ENCODE assay signal across 12 cellular contexts in genomic region chr11:2806351-2807058, GRCh38.
DNase-seq lines count a peak whose midpoint lies in the region; ATAC-seq and TF ChIP-seq lines count a peak whose summit lies in the region.
"Had no signal": no experiment of that assay in that cellular context is flagged by ENCODE, and none has a peak within 500 bp of the region (broad histone marks: within the 10 kb centered on the region; RNA-seq: fewer than 3 reads in every experiment).

No MANE protein-coding gene starts in this region.

- H3K9ac ChIP-seq in H9 (ENCODE audit: extremely low read depth, insufficient read length, low read length) (no peak overlapping the region), rectal smooth muscle tissue (ENCODE audit: low read length) (no peak overlapping the region)
- H3K9ac ChIP-seq: parathyroid adenoma had no signal

- no peak overlapping the region for H2BK15ac ChIP-seq in H9 (ENCODE audit: low read depth, low read length)

- TF ChIP-seq CTCF in H9 (conservative IDR thresholded peaks at IDR 0.05), result no peak
- TF ChIP-seq CTCF in chondrocyte (IDR thresholded peaks at IDR 0.05), result no peak
- no peak for TF ChIP-seq CTCF in endothelial cell (IDR thresholded peaks at IDR 0.05; ENCODE audit: unreplicated experiment)

- H3K4me3 Mint-ChIP-seq in H9 (no peak overlapping the region), chondrocyte (ENCODE audit: unreplicated experiment) (no peak overlapping the region), endothelial cell (ENCODE audit: unreplicated experiment) (no peak overlapping the region)

- no peak overlapping the region for H3K18ac ChIP-seq in H9 (ENCODE audit: insufficient read length, low read depth, low read length)

- H3K79me1 ChIP-seq in H9 (ENCODE audit: insufficient read depth, low read depth, low read length, poor library complexity, severe bottlenecking), result no peaks in the 10 kb centered on the region

- H2BK12ac ChIP-seq in H9 (ENCODE audit: insufficient read length, low read depth, low read length), result no peak overlapping the region

- no peak overlapping the region for H2BK5ac ChIP-seq in H9 (ENCODE audit: insufficient read length, low read length)

- no peak overlapping the region; the same call in 1 of the 2 replicates for H3K14ac ChIP-seq in H9 (ENCODE audit: insufficient read depth, low read length)

- H3K27ac Mint-ChIP-seq in H9, result no peak overlapping the region
- no peak overlapping the region for H3K27ac Mint-ChIP-seq in chondrocyte (ENCODE audit: unreplicated experiment)
- no peak overlapping the region for H3K27ac Mint-ChIP-seq in endothelial cell (ENCODE audit: unreplicated experiment)

- WGBS in H9 (ENCODE audit: extremely low coverage, insufficient read length, low lambda C conversion rate), result no CpG with 5 or more reads among the region's 26 CpGs

- no peak overlapping the region for H2AK5ac ChIP-seq in H9 (ENCODE audit: insufficient read length, low read length)

- ATAC-seq in left lobe of liver (no peak), HG03432 (IDR thresholded peaks at IDR 0.05; ENCODE audit: unreplicated experiment) (no peak), HG02938 (IDR thresholded peaks at IDR 0.05; ENCODE audit: unreplicated experiment) (no peak)

- no peak overlapping the region for H4K5ac ChIP-seq in H9 (ENCODE audit: insufficient read length, low read depth, low read length)

- H2BK120ac ChIP-seq in H9 (ENCODE audit: low read depth, low read length, poor library complexity, severe bottlenecking), result no peak overlapping the region

- H4K8ac ChIP-seq in H9 (replicated peaks; ENCODE audit: insufficient read length, low read depth, low read length), result no peak overlapping the region

- no peaks in the 10 kb centered on the region for H3K4me1 ChIP-seq in H9 (ENCODE audit: insufficient read depth, low read length)
- peaks cover 13% of the 10 kb centered on the region for H3K4me1 ChIP-seq in rectal smooth muscle tissue (ENCODE audit: control insufficient read depth, insufficient read depth, low read length)
- H3K4me1 ChIP-seq: parathyroid adenoma had no signal

- peak; percentile 27 for DNase-seq in H9
- peak; percentile 89 for DNase-seq in chondrocyte (ENCODE audit: low spot score)
- DNase-seq in left lobe of liver (ENCODE audit: low spot score), result peak; percentile 39
- DNase-seq in endothelial cell (ENCODE audit: low spot score), result no peak
- DNase-seq in ACHN, result no peak
- DNase-seq: activated CD4-positive, alpha-beta T cell treated with anti-CD3 and anti-CD28 coated beads, Interleukin-2, amount 50 U/mL, for 48 hours; NCI-H146; SW 1271 had no signal

- peaks cover 2% of the 10 kb centered on the region for H3K23me2 ChIP-seq in H9 (ENCODE audit: insufficient read length, low read depth, low read length, poor library complexity, severe bottlenecking)

- H3K9me3 Mint-ChIP-seq in H9 (peaks cover 0 to 3% of the 10 kb centered on the region in 2 experiments; a peak in 1 of 5 replicates), chondrocyte (ENCODE audit: low read depth) (peaks cover 12% of the 10 kb centered on the region), endothelial cell (ENCODE audit: unreplicated experiment) (peaks cover 4% of the 10 kb centered on the region)

- peaks cover 93% of the 10 kb centered on the region for H3K27me3 Mint-ChIP-seq in H9 (ENCODE audit: low read depth)
- peaks cover 8% of the 10 kb centered on the region for H3K27me3 Mint-ChIP-seq in chondrocyte (ENCODE audit: low read depth)
- H3K27me3 Mint-ChIP-seq in endothelial cell (ENCODE audit: unreplicated experiment), result peaks cover 8% of the 10 kb centered on the region

- H3K27ac ChIP-seq in H9 (ENCODE audit: insufficient read length, low read depth, low read length), result no peak overlapping the region
- H3K27ac ChIP-seq in rectal smooth muscle tissue (ENCODE audit: low read depth, low read length), result peak overlapping the region; percentile 57
- H3K27ac ChIP-seq: parathyroid adenoma had no signal

- H3K79me2 ChIP-seq in H9 (ENCODE audit: insufficient read depth, low read length), result no peaks in the 10 kb centered on the region
- H3K79me2 ChIP-seq: parathyroid adenoma had no signal

- no peak overlapping the region for H2AFZ ChIP-seq in H9 (ENCODE audit: low read length)
- H2AFZ ChIP-seq: parathyroid adenoma had no signal

- H3K4me2 ChIP-seq in H9 (ENCODE audit: insufficient read depth, insufficient read length, low read length), result no peak overlapping the region

- H3K56ac ChIP-seq in H9 (ENCODE audit: insufficient read length, low read depth, low read length), result no peak overlapping the region

- no peaks in the 10 kb centered on the region for H3K9me3 ChIP-seq in H9 (ENCODE audit: control insufficient read depth, low read depth, low read length)

- H3K27me3 ChIP-seq in H9 (ENCODE audit: insufficient read depth, low read length), result peaks cover 3% of the 10 kb centered on the region; the same call in 1 of the 2 replicates
- no peaks in the 10 kb centered on the region for H3K27me3 ChIP-seq in rectal smooth muscle tissue (ENCODE audit: control insufficient read depth, insufficient read depth, low read length)

- no peak overlapping the region for H3K23ac ChIP-seq in H9 (ENCODE audit: insufficient read length, low read depth, low read length)

- no peak overlapping the region for H3K4ac ChIP-seq in H9 (ENCODE audit: low read depth, low read length)

- H3K36me3 Mint-ChIP-seq in H9 (ENCODE audit: insufficient read depth in 1 of 3, low read depth in 3 of 3) (no peaks in the 10 kb centered on the region), chondrocyte (ENCODE audit: low read depth) (peaks cover 8% of the 10 kb centered on the region), endothelial cell (ENCODE audit: low read depth, unreplicated experiment) (peaks cover 8% of the 10 kb centered on the region)

- no peak overlapping the region for H3K4me3 ChIP-seq in rectal smooth muscle tissue (ENCODE audit: low read length)

- H4K91ac ChIP-seq in H9 (ENCODE audit: insufficient read length, low read depth, low read length), result no peak overlapping the region

- no peak overlapping the region for H2BK20ac ChIP-seq in H9 (ENCODE audit: low read depth, low read length, poor library complexity, severe bottlenecking)

- in situ Hi-C loops in ACHN (cut with HindIII; ENCODE audit: low pct_ligation_motif_present, low pct_unique_long_range_greater_than_20kb, low sequenced_read_pairs), result no loop called here

- no peaks in the 10 kb centered on the region for H4K20me1 ChIP-seq in H9 (ENCODE audit: control insufficient read depth, insufficient read depth, insufficient read length)

- no peaks in the 10 kb centered on the region for H3K36me3 ChIP-seq in rectal smooth muscle tissue (ENCODE audit: control insufficient read depth, insufficient read depth, low read length)

- peaks cover 9 to 19% of the 10 kb centered on the region in 2 experiments for H3K4me1 Mint-ChIP-seq in H9
- peaks cover 6% of the 10 kb centered on the region for H3K4me1 Mint-ChIP-seq in chondrocyte (ENCODE audit: low read depth)
- peaks cover 19% of the 10 kb centered on the region for H3K4me1 Mint-ChIP-seq in endothelial cell (ENCODE audit: unreplicated experiment)

- H3T11ph ChIP-seq in H9 (ENCODE audit: low read length), result no peak overlapping the region

Comparison
In these comparisons a context has a peak if more than half of its experiments do, and no peak if none do; other contexts are left out.
1. DNase-seq: peak in H9 (single experiment), chondrocyte (single experiment) and left lobe of liver (single experiment); none in endothelial cell (single experiment) and ACHN (single experiment).